ENCODE assay signal across 31 cellular contexts in genomic region chr1:36638268-36638667, GRCh38.
DNase-seq lines count a peak whose midpoint lies in the region; ATAC-seq and TF ChIP-seq lines count a peak whose summit lies in the region.
"Had no signal": no experiment of that assay in that cellular context is flagged by ENCODE, and none has a peak within 500 bp of the region (broad histone marks: within the 10 kb centered on the region; RNA-seq: fewer than 3 reads in every experiment).

No MANE protein-coding gene starts in this region.

- no peak overlapping the region for H3K4ac ChIP-seq in trophoblast cell (ENCODE audit: low read depth, low read length)

- no peak overlapping the region for H2BK12ac ChIP-seq in trophoblast cell (ENCODE audit: low read length)

- no peaks in the 10 kb centered on the region for H3K79me2 ChIP-seq in trophoblast cell (ENCODE audit: control insufficient read depth, insufficient read depth, low read length, poor library complexity)

- H3K27me3 ChIP-seq in adipocyte (replicated peaks; ENCODE audit: control insufficient read depth, insufficient read depth, low read length) (peaks cover 10% of the 10 kb centered on the region), trophoblast cell (ENCODE audit: insufficient read depth, low read length) (no peaks in the 10 kb centered on the region), MG63 (no peaks in the 10 kb centered on the region), upper lobe of right lung (no peaks in the 10 kb centered on the region)
- H3K27me3 ChIP-seq: sigmoid colon, transverse colon had no signal

- no peak overlapping the region for H4K12ac ChIP-seq in trophoblast cell (ENCODE audit: low read depth, low read length)

- intact Hi-C loops in upper lobe of right lung (cut with DNase I): no loop called here

- H2BK120ac ChIP-seq in trophoblast cell (ENCODE audit: insufficient read depth, low read length, poor library complexity): no peak overlapping the region

- no peak overlapping the region for H3K18ac ChIP-seq in trophoblast cell (ENCODE audit: low read length)

- H3K23ac ChIP-seq in trophoblast cell (ENCODE audit: low read length): no peak overlapping the region

- no peak overlapping the region for H4K91ac ChIP-seq in trophoblast cell (ENCODE audit: low read depth, low read length)

- no peaks in the 10 kb centered on the region for H3K4me1 ChIP-seq in adipocyte (ENCODE audit: control insufficient read depth, insufficient read depth, low read length)
- H3K4me1 ChIP-seq in trophoblast cell (ENCODE audit: control insufficient read depth in 1 of 2, insufficient read depth in 2 of 2, low read length in 2 of 2): no peaks in the 10 kb centered on the region
- H3K4me1 ChIP-seq in upper lobe of right lung: no peaks in the 10 kb centered on the region
- H3K4me1 ChIP-seq: heart right ventricle, sigmoid colon, transverse colon had no signal

- no peak overlapping the region for H2BK5ac ChIP-seq in trophoblast cell (ENCODE audit: low read depth, low read length, poor library complexity)

- H4K8ac ChIP-seq in trophoblast cell (ENCODE audit: low read depth, low read length): no peak overlapping the region

- no peak overlapping the region for H2AFZ ChIP-seq in trophoblast cell (ENCODE audit: insufficient read depth, low read length, poor library complexity)

- no peak overlapping the region for H3K14ac ChIP-seq in trophoblast cell (ENCODE audit: low read length)

- H3K9ac ChIP-seq in adipocyte (ENCODE audit: low read length) (no peak overlapping the region), trophoblast cell (ENCODE audit: low read length) (peak overlapping the region; percentile 38)
- H3K9ac ChIP-seq: KMS-11 had no signal

- H3K4me3 ChIP-seq in adipocyte (ENCODE audit: low read length): no peak overlapping the region
- H3K4me3 ChIP-seq in fibroblast of pulmonary artery (replicated peaks; ENCODE audit: low read depth, low read length): no peak overlapping the region
- H3K4me3 ChIP-seq in trophoblast cell (ENCODE audit: low read depth, low read length): no peak overlapping the region
- H3K4me3 ChIP-seq in MG63: no peak overlapping the region
- no peak overlapping the region for H3K4me3 ChIP-seq in upper lobe of right lung
- H3K4me3 ChIP-seq: heart right ventricle, lung, sigmoid colon, transverse colon had no signal

- ATAC-seq in upper lobe of right lung: no peak
- ATAC-seq: activated CD8-positive, alpha-beta T cell treated with anti-CD3 and anti-CD28 coated beads for 36 hours; activated T-helper 17 cell treated with anti-CD3 and anti-CD28 coated beads, Interleukin-2, amount 50 U/mL, for 72 hours; heart right ventricle; naive thymus-derived CD8-positive, alpha-beta T cell had no signal

- TF ChIP-seq CTCF in fibroblast of pulmonary artery (IDR thresholded peaks at IDR 0.05; ENCODE audit: low read length, missing control alignments): no peak
- no peak for TF ChIP-seq CTCF in upper lobe of right lung (IDR thresholded peaks at IDR 0.05)

- H3K36me3 ChIP-seq in adipocyte (ENCODE audit: control insufficient read depth, insufficient read depth, low read length, severe bottlenecking) (no peaks in the 10 kb centered on the region), trophoblast cell (ENCODE audit: control insufficient read depth in 1 of 2, insufficient read depth in 2 of 2, low read length in 2 of 2) (no peaks in the 10 kb centered on the region), MG63 (no peaks in the 10 kb centered on the region), upper lobe of right lung (no peaks in the 10 kb centered on the region)
- H3K36me3 ChIP-seq: heart right ventricle, sigmoid colon, transverse colon had no signal

- WGBS in trophoblast cell (ENCODE audit: extremely low coverage, insufficient coverage, insufficient read length): no CpG with 5 or more reads among the region's 3 CpGs

- H3K4me2 ChIP-seq in trophoblast cell (ENCODE audit: low read length): no peak overlapping the region
- H3K4me2 ChIP-seq: KMS-11 had no signal

- no peaks in the 10 kb centered on the region for H3K9me3 ChIP-seq in adipocyte (ENCODE audit: control insufficient read depth, low read length)
- H3K9me3 ChIP-seq in trophoblast cell (ENCODE audit: insufficient read depth, low read depth, low read length): no peaks in the 10 kb centered on the region
- H3K9me3 ChIP-seq in MG63: no peaks in the 10 kb centered on the region
- H3K9me3 ChIP-seq in upper lobe of right lung: no peaks in the 10 kb centered on the region
- H3K9me3 ChIP-seq: heart right ventricle, sigmoid colon, transverse colon had no signal

- DNase-seq in EH (ENCODE audit: low read depth) (peak; percentile 51), adipocyte (ENCODE audit: low read depth) (peak; percentile 22), fibroblast of pulmonary artery (ENCODE audit: low read depth) (peak; percentile 17), trophoblast cell (peak; percentile 37 to 66), MG63 (no peak), hypothalamus (lab: John Stamatoyannopoulos, UW) (no peak), upper lobe of right lung (no peak), RKO (ENCODE audit: low spot score) (no peak)
- DNase-seq: activated CD4-positive, CD25-positive, alpha-beta regulatory T cell treated with anti-CD3 and anti-CD28 coated beads, Interleukin-2, amount 50 U/mL, for 72 hours; activated CD8-positive, alpha-beta T cell treated with anti-CD3 and anti-CD28 coated beads for 36 hours; activated naive CD4-positive, alpha-beta T cell treated with anti-CD3 and anti-CD28 coated beads, Interleukin-2, amount 10 ng/mL, durations not matched to agents 7 days and 5 days; amygdala; Calu3; cortex of kidney; DMS79; effector memory CD4-positive, alpha-beta T cell; erythroblast; foreskin melanocyte; heart right ventricle; naive thymus-derived CD8-positive, alpha-beta T cell; NCI-H2029; NCI-H524; occipital lobe; Right ventricle myocardium superior; sigmoid colon; stimulated activated CD4-positive, alpha-beta T cell treated with anti-CD3 and anti-CD28 coated beads, Interleukin-15, amount 100 ng/mL, for 24 hours; stimulated activated CD4-positive, alpha-beta T cell treated with anti-CD3 and anti-CD28 coated beads, Interleukin-4, amount 100 ng/mL, for 4 hours; transverse colon had no signal

- H3K27ac ChIP-seq in trophoblast cell (ENCODE audit: low read depth, low read length) (no peak overlapping the region), upper lobe of right lung (no peak overlapping the region)
- H3K27ac ChIP-seq: heart right ventricle, KMS-11, sigmoid colon, transverse colon had no signal

- no peaks in the 10 kb centered on the region for H3K79me1 ChIP-seq in trophoblast cell (ENCODE audit: low read length)

- no peak overlapping the region for H2AK5ac ChIP-seq in trophoblast cell (ENCODE audit: low read length)

Comparison
In these comparisons a context has a peak if more than half of its experiments do, and no peak if none do; other contexts are left out.
1. DNase-seq: peak in EH (single experiment), adipocyte (single experiment), fibroblast of pulmonary artery (single experiment) and trophoblast cell (2 of 2); none in MG63 (single experiment), hypothalamus (0 of 51), upper lobe of right lung (single experiment) and RKO (single experiment).